In the genomic region with DNA sequence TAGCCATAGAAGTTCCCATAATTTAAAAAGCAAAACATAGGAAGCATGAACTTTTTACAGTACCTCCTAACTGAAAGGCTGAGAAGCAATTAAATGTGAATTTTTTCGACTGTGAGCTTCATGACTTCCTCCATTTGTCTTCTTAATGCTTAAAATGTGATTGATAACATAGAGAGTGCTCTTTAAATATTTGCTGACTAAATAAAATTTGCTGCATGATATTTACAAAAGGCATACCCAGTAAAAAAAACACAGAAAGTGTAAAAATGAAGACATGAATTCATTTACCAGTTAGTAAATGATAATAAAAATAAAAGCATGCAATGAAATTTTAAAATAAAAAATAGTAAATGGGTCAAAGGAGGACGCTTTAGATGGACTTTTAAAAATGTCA, we compare ENCODE assay signal across 1 cellular context.
TF ChIP-seq lines count a peak whose summit lies in the region.

No MANE protein-coding gene starts in this region.

TF ChIP-seq in GM23338, 12 proteins besides CTCF, POLR2A, EP300 and RAD21:
- TF ChIP-seq ZNF462 (CRISPR knock-in tag; IDR thresholded peaks at IDR 0.05): no peak
- TF ChIP-seq EZH2phosphoT487 (IDR thresholded peaks at IDR 0.05; ENCODE audit: unreplicated experiment): no peak
- TF ChIP-seq ETS1 (IDR thresholded peaks at IDR 0.05): no peak
- TF ChIP-seq ZNF331 (CRISPR knock-in tag; IDR thresholded peaks at IDR 0.05; ENCODE audit: low read depth): no peak
- TF ChIP-seq STAT1 (IDR thresholded peaks at IDR 0.05; ENCODE audit: unreplicated experiment): no peak
- no peak for TF ChIP-seq POLR2AphosphoS5 (IDR thresholded peaks at IDR 0.05; ENCODE audit: low read depth)
- TF ChIP-seq EZH2 (IDR thresholded peaks at IDR 0.05; ENCODE audit: low read depth, unreplicated experiment): no peak
- no peak for TF ChIP-seq JUNB (IDR thresholded peaks at IDR 0.05; ENCODE audit: unreplicated experiment)
- TF ChIP-seq ZNF114 (CRISPR knock-in tag; IDR thresholded peaks at IDR 0.05): no peak
- TF ChIP-seq CREB1 (CRISPR knock-in tag; IDR thresholded peaks at IDR 0.05; ENCODE audit: low read depth): no peak
- TF ChIP-seq, protein P1, sequence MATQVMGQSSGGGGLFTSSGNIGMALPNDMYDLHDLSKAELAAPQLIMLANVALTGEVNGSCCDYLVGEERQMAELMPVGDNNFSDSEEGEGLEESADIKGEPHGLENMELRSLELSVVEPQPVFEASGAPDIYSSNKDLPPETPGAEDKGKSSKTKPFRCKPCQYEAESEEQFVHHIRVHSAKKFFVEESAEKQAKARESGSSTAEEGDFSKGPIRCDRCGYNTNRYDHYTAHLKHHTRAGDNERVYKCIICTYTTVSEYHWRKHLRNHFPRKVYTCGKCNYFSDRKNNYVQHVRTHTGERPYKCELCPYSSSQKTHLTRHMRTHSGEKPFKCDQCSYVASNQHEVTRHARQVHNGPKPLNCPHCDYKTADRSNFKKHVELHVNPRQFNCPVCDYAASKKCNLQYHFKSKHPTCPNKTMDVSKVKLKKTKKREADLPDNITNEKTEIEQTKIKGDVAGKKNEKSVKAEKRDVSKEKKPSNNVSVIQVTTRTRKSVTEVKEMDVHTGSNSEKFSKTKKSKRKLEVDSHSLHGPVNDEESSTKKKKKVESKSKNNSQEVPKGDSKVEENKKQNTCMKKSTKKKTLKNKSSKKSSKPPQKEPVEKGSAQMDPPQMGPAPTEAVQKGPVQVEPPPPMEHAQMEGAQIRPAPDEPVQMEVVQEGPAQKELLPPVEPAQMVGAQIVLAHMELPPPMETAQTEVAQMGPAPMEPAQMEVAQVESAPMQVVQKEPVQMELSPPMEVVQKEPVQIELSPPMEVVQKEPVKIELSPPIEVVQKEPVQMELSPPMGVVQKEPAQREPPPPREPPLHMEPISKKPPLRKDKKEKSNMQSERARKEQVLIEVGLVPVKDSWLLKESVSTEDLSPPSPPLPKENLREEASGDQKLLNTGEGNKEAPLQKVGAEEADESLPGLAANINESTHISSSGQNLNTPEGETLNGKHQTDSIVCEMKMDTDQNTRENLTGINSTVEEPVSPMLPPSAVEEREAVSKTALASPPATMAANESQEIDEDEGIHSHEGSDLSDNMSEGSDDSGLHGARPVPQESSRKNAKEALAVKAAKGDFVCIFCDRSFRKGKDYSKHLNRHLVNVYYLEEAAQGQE (IDR thresholded peaks at IDR 0.05; ENCODE audit: unreplicated experiment): no peak
- no peak for TF ChIP-seq NANOG (IDR thresholded peaks at IDR 0.05; ENCODE audit: borderline replicate concordance)
